ENCODE assay signal across 1 cellular context in genomic region chr17:67717624-67718324, GRCh38.
TF ChIP-seq lines count a peak whose summit lies in the region.

TSS of gene NOL11 (plus strand) at chr17:67717936. CDS start at chr17:67717948, 12 bp downstream.

TF ChIP-seq in K562, 482 proteins besides CTCF, POLR2A, EP300 and RAD21 (continued from another document and continues in another):
- TF ChIP-seq, protein P1, sequence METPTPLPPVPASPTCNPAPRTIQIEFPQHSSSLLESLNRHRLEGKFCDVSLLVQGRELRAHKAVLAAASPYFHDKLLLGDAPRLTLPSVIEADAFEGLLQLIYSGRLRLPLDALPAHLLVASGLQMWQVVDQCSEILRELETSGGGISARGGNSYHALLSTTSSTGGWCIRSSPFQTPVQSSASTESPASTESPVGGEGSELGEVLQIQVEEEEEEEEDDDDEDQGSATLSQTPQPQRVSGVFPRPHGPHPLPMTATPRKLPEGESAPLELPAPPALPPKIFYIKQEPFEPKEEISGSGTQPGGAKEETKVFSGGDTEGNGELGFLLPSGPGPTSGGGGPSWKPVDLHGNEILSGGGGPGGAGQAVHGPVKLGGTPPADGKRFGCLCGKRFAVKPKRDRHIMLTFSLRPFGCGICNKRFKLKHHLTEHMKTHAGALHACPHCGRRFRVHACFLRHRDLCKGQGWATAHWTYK (CRISPR knock-in tag; IDR thresholded peaks at IDR 0.05) = no peak
- TF ChIP-seq RBM22 (IDR thresholded peaks at IDR 0.05; ENCODE audit: low read depth, low read length, poor library complexity, severe bottlenecking) = peak; percentile 87
- TF ChIP-seq TOE1 (IDR thresholded peaks at IDR 0.05; ENCODE audit: borderline replicate concordance) = no peak; the same call in 1 of the 2 replicates
- peak; percentile 60; the same call in 1 of the 2 replicates for TF ChIP-seq TOE1 (CRISPR knock-in tag; IDR thresholded peaks at IDR 0.05; ENCODE audit: borderline replicate concordance, low read depth)
- TF ChIP-seq NONO (IDR thresholded peaks at IDR 0.05; ENCODE audit: low read depth in 2 of 2, low read length in 1 of 2) = no peak
- TF ChIP-seq, protein P2, sequence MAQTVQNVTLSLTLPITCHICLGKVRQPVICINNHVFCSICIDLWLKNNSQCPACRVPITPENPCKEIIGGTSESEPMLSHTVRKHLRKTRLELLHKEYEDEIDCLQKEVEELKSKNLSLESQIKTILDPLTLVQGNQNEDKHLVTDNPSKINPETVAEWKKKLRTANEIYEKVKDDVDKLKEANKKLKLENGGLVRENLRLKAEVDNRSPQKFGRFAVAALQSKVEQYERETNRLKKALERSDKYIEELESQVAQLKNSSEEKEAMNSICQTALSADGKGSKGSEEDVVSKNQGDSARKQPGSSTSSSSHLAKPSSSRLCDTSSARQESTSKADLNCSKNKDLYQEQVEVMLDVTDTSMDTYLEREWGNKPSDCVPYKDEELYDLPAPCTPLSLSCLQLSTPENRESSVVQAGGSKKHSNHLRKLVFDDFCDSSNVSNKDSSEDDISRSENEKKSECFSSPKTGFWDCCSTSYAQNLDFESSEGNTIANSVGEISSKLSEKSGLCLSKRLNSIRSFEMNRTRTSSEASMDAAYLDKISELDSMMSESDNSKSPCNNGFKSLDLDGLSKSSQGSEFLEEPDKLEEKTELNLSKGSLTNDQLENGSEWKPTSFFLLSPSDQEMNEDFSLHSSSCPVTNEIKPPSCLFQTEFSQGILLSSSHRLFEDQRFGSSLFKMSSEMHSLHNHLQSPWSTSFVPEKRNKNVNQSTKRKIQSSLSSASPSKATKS (CRISPR knock-in tag; IDR thresholded peaks at IDR 0.05) = peak; percentile 64; the same call in 1 of the 2 replicates
- no peak for TF ChIP-seq KDM1A (IDR thresholded peaks at IDR 0.05)
- peak; percentile 89 for TF ChIP-seq ZFX (CRISPR knock-in tag; IDR thresholded peaks at IDR 0.05)
- TF ChIP-seq KDM4B (IDR thresholded peaks at IDR 0.05; ENCODE audit: borderline replicate concordance in 2 of 2, low read depth in 1 of 2) = no peak; a peak in 1 of 4 replicates
- no peak for TF ChIP-seq SMARCC2 (IDR thresholded peaks at IDR 0.05; ENCODE audit: low read depth)
- no peak; the same call in 1 of the 2 replicates for TF ChIP-seq THAP7 (CRISPR knock-in tag; IDR thresholded peaks at IDR 0.05)
- TF ChIP-seq BMI1 (IDR thresholded peaks at IDR 0.05; ENCODE audit: low read length) = no peak
- TF ChIP-seq, protein P3, sequence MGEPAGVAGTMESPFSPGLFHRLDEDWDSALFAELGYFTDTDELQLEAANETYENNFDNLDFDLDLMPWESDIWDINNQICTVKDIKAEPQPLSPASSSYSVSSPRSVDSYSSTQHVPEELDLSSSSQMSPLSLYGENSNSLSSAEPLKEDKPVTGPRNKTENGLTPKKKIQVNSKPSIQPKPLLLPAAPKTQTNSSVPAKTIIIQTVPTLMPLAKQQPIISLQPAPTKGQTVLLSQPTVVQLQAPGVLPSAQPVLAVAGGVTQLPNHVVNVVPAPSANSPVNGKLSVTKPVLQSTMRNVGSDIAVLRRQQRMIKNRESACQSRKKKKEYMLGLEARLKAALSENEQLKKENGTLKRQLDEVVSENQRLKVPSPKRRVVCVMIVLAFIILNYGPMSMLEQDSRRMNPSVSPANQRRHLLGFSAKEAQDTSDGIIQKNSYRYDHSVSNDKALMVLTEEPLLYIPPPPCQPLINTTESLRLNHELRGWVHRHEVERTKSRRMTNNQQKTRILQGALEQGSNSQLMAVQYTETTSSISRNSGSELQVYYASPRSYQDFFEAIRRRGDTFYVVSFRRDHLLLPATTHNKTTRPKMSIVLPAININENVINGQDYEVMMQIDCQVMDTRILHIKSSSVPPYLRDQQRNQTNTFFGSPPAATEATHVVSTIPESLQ (CRISPR knock-in tag; IDR thresholded peaks at IDR 0.05) = no peak
- no peak for TF ChIP-seq MYNN (IDR thresholded peaks at IDR 0.05)
- TF ChIP-seq MYNN (CRISPR knock-in tag; IDR thresholded peaks at IDR 0.05) = no peak
- TF ChIP-seq SMAD2 (IDR thresholded peaks at IDR 0.05; ENCODE audit: low read depth, low read length) = no peak
- no peak for TF ChIP-seq MITF (IDR thresholded peaks at IDR 0.05)
- TF ChIP-seq, protein P4, sequence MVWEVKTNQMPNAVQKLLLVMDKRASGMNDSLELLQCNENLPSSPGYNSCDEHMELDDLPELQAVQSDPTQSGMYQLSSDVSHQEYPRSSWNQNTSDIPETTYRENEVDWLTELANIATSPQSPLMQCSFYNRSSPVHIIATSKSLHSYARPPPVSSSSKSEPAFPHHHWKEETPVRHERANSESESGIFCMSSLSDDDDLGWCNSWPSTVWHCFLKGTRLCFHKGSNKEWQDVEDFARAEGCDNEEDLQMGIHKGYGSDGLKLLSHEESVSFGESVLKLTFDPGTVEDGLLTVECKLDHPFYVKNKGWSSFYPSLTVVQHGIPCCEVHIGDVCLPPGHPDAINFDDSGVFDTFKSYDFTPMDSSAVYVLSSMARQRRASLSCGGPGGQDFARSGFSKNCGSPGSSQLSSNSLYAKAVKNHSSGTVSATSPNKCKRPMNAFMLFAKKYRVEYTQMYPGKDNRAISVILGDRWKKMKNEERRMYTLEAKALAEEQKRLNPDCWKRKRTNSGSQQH (CRISPR knock-in tag; IDR thresholded peaks at IDR 0.05) = no peak
- no peak for TF ChIP-seq BRF2 (IDR thresholded peaks at IDR 0.05; ENCODE audit: borderline replicate concordance, insufficient read depth, insufficient read length)
- no peak; the same call in 1 of the 2 replicates for TF ChIP-seq STAT5A (IDR thresholded peaks at IDR 0.05; ENCODE audit: borderline replicate concordance, low read length)
- TF ChIP-seq HES1 (IDR thresholded peaks at IDR 0.05; ENCODE audit: low read depth) = no peak
- TF ChIP-seq PURB (CRISPR knock-in tag; IDR thresholded peaks at IDR 0.05; ENCODE audit: low read depth) = no peak
- TF ChIP-seq MTA2 (IDR thresholded peaks at IDR 0.05; ENCODE audit: low read depth) = no peak
- peak; percentile 76 for TF ChIP-seq ZBTB40 (IDR thresholded peaks at IDR 0.05)
- no peak for TF ChIP-seq ZBTB40 (CRISPR knock-in tag; IDR thresholded peaks at IDR 0.05)
- TF ChIP-seq, protein P5, sequence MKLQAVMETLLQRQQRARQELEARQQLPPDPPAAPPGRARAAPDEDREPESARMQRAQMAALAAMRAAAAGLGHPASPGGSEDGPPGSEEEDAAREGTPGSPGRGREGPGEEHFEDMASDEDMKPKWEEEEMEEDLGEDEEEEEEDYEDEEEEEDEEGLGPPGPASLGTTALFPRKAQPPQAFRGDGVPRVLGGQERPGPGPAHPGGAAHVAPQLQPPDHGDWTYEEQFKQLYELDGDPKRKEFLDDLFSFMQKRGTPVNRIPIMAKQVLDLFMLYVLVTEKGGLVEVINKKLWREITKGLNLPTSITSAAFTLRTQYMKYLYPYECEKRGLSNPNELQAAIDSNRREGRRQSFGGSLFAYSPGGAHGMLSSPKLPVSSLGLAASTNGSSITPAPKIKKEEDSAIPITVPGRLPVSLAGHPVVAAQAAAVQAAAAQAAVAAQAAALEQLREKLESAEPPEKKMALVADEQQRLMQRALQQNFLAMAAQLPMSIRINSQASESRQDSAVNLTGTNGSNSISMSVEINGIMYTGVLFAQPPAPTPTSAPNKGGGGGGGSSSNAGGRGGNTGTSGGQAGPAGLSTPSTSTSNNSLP (IDR thresholded peaks at IDR 0.05; ENCODE audit: borderline replicate concordance, low read depth, low read length) = no peak
- TF ChIP-seq SMARCE1 (IDR thresholded peaks at IDR 0.05) = no peak
- TF ChIP-seq RBM17 (IDR thresholded peaks at IDR 0.05; ENCODE audit: borderline replicate concordance, low read depth, low read length) = no peak
- TF ChIP-seq FIP1L1 (IDR thresholded peaks at IDR 0.05; ENCODE audit: low read depth, low read length, poor library complexity, severe bottlenecking) = peak; percentile 68
- no peak for TF ChIP-seq TFAM (CRISPR knock-in tag; conservative IDR thresholded peaks at IDR 0.05)
- no peak for TF ChIP-seq PREB (CRISPR knock-in tag; IDR thresholded peaks at IDR 0.05)
- TF ChIP-seq MEF2D (tag; conservative IDR thresholded peaks at IDR 0.05; ENCODE audit: low read depth) = no peak
- TF ChIP-seq L3MBTL2 (IDR thresholded peaks at IDR 0.05) = peak; percentile 46; the same call in 1 of the 2 replicates
- TF ChIP-seq ELF1 (tag; IDR thresholded peaks at IDR 0.05) = peak; percentile 98
